Comparison of ENCODE assay signal across 19 cellular contexts in the genomic region with DNA sequence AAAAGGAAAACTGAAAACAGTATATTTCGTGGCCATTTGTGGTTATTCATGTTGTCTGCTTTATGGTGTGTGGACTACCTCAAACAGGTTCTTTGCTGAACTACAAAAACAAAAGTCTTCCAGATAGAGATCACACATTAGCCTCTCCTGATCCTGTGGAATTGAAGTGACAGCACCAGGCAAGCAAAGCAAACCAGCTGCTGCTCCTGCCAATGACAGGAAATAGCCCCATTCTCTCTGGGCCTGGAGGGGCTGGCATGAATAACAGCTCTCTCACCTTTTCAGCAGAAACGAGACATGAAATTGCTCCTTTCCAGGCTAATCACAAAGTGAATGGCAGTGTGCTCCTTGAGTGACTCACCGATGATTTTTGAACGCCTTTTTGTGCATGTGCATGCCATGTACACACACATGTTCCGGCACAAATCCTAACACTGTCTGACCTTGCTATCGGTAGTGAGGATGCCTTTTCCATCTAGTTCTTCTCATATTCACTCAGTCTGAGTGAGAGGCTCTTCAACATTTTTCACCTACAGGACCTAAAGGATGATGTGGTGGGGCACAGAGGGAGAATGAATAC. TPM values are rescaled to one million over a fixed set of nuclear protein-coding genes. Genes with fewer than 3 reads are reported as not detected.
DNase-seq lines count a peak whose midpoint lies in the region; ATAC-seq and TF ChIP-seq lines count a peak whose summit lies in the region.
"Had no signal": no experiment of that assay in that cellular context is flagged by ENCODE, and none has a peak within 500 bp of the region (broad histone marks: within the 10 kb centered on the region; RNA-seq: fewer than 3 reads in every experiment).

No MANE protein-coding gene starts in this region.

- H3K36me3 ChIP-seq in BE2C, result no peaks in the 10 kb centered on the region
- H3K36me3 ChIP-seq in KMS-11 (ENCODE audit: insufficient read depth), result no peaks in the 10 kb centered on the region
- H3K36me3 ChIP-seq: neutrophil, SJSA1, transverse colon had no signal

- ATAC-seq in HG03521 (IDR thresholded peaks at IDR 0.05; ENCODE audit: unreplicated experiment), result no peak
- ATAC-seq: HCT116; stimulated activated naive CD8-positive, alpha-beta T cell treated with anti-CD3 and anti-CD28 coated beads, Interleukin-15, amount 100 ng/mL, for 72 hours had no signal

- 0 out of 2 replicates have a peak, but pooled peaks cover 4% of the 10 kb centered on the region for H3K79me2 ChIP-seq in KMS-11 (ENCODE audit: insufficient read depth, low read depth)

- no peak overlapping the region for H3K9ac ChIP-seq in KMS-11

- peak; percentile 22 for DNase-seq in BE2C
- peak; percentile 28 for DNase-seq in iPS-NIHi7 (ENCODE audit: extremely low spot score)
- DNase-seq in HT-29 (ENCODE audit: low spot score), result no peak
- no peak for DNase-seq in coronary artery (ENCODE audit: low spot score)
- DNase-seq in NCI-H226, result no peak
- DNase-seq: activated CD4-positive, alpha-beta T cell treated with anti-CD3 and anti-CD28 coated beads, Interleukin-2, amount 10 ng/mL, durations not matched to agents 7 days and 5 days; anterior cingulate cortex; Calu3; glutamatergic neuron; IMR-90; NCI-H446 treated with DMSO at 0.1 percent for 48 hours; stimulated activated naive CD8-positive, alpha-beta T cell treated with anti-CD3 and anti-CD28 coated beads, Interleukin-15, amount 100 ng/mL, for 72 hours; transverse colon had no signal

- no peaks in the 10 kb centered on the region for H4K20me1 ChIP-seq in KMS-11 (ENCODE audit: insufficient read depth)

- no peaks in the 10 kb centered on the region; the same call in 1 of the 2 replicates for H3K4me1 ChIP-seq in BE2C
- peaks cover 23% of the 10 kb centered on the region for H3K4me1 ChIP-seq in KMS-11 (ENCODE audit: low read depth, poor library complexity, severe bottlenecking)
- H3K4me1 ChIP-seq: SJSA1, transverse colon had no signal

- H3K4me2 ChIP-seq in KMS-11, result peak overlapping the region; percentile 23

- no peak overlapping the region for H3K4me3 ChIP-seq in BE2C (ENCODE audit: low read depth, low read length)
- no peak overlapping the region for H3K4me3 ChIP-seq in KMS-11 (IDR thresholded peaks at IDR 0.05; ENCODE audit: insufficient read depth, low read depth, low read length)
- no peak overlapping the region for H3K4me3 ChIP-seq in coronary artery
- H3K4me3 ChIP-seq: SJSA1, transverse colon had no signal

- H3K27me3 ChIP-seq in BE2C (no peaks in the 10 kb centered on the region), KMS-11 (ENCODE audit: insufficient read depth, low read depth) (no peaks in the 10 kb centered on the region)
- H3K27me3 ChIP-seq: neutrophil, SJSA1, transverse colon had no signal

- no peaks in the 10 kb centered on the region for H3K9me3 ChIP-seq in BE2C
- H3K9me3 ChIP-seq: neutrophil, SJSA1, transverse colon had no signal

- H3K27ac ChIP-seq in KMS-11 (0 out of 2 replicates have a peak overlapping the region, but pooled peaks have one; percentile 2), angular gyrus (ENCODE audit: low read depth, low read length) (peak overlapping the region; percentile 8), coronary artery (no peak overlapping the region)
- H3K27ac ChIP-seq: neutrophil, SJSA1, transverse colon had no signal

- TF ChIP-seq CTCF in BE2C (IDR thresholded peaks at IDR 0.05; ENCODE audit: low read depth, low read length), result no peak
- TF ChIP-seq CTCF in KMS-11 (conservative IDR thresholded peaks at IDR 0.05; ENCODE audit: low read depth, low read length), result no peak
- TF ChIP-seq CTCF in coronary artery (IDR thresholded peaks at IDR 0.05), result no peak

- H2AFZ ChIP-seq in KMS-11 (ENCODE audit: low read depth), result no peak overlapping the region

RNA-seq across cellular contexts. Expression of a gene that starts 24.4 kb away (rescaled TPM):
- 2.1 TPM for polyA plus RNA-seq in BE2C (2012; ENCODE audit: insufficient read depth, insufficient read length, low read depth)
- 0.03 and 0.18 TPM in 2 replicates for total RNA-seq in HT-29 (2014; rRNA removed; shearing (Covaris generic))

Comparison
In these comparisons a context has a peak if more than half of its experiments do, and no peak if none do; other contexts are left out.
1. DNase-seq: peak in BE2C (single experiment) and iPS-NIHi7 (single experiment); none in HT-29 (single experiment), coronary artery (single experiment) and NCI-H226 (single experiment).
2. H3K27ac ChIP-seq: peak in KMS-11 (single experiment) and angular gyrus (single experiment); none in coronary artery (0 of 2).